2 cellular contexts compared by ENCODE assay signal in genomic region chr7:158534134-158534515, GRCh38. TPM values are rescaled to one million over a fixed set of nuclear protein-coding genes. Genes with fewer than 3 reads are reported as not detected.
"Had no signal": no experiment of that assay in that cellular context is flagged by ENCODE, and none has a peak within 500 bp of the region (broad histone marks: within the 10 kb centered on the region; RNA-seq: fewer than 3 reads in every experiment).

No MANE protein-coding gene starts in this region.

RNA-seq across cellular contexts. Expression of gene PTPRN2, which starts 53.5 kb away (rescaled TPM):
- total RNA-seq: fibroblast of villous mesenchyme, foreskin keratinocyte had no signal
- polyA plus RNA-seq: foreskin keratinocyte had no signal
